Comparison of ENCODE assay signal across 11 cellular contexts in genomic region chr9:73039253-73039915, GRCh38.
A peak's percentile ranks its signal among the peaks of the same experiment; 100 is the strongest.
DNase-seq lines count a peak whose midpoint lies in the region; ATAC-seq and TF ChIP-seq lines count a peak whose summit lies in the region.
"Had no signal": no experiment of that assay in that cellular context is flagged by ENCODE, and none has a peak within 500 bp of the region (broad histone marks: within the 10 kb centered on the region; RNA-seq: fewer than 3 reads in every experiment).

No MANE protein-coding gene starts in this region.

- H3K4me3 ChIP-seq in breast epithelium (no peak overlapping the region), right atrium auricular region (no peak overlapping the region)
- no peak overlapping the region for H3K4me3 ChIP-seq in CD8-positive, alpha-beta memory T cell (ENCODE audit: low read length)
- H3K4me3 ChIP-seq: cardiac muscle cell had no signal

- H3K9me3 Mint-ChIP-seq in activated T-cell treated with anti-CD3 and anti-CD28 coated beads, Interleukin-2, amount 50 U/mL, for 4 hours = no peaks in the 10 kb centered on the region
- no peaks in the 10 kb centered on the region for H3K9me3 Mint-ChIP-seq in CD8-positive, alpha-beta memory T cell

- TF ChIP-seq POLR2A in breast epithelium (IDR thresholded peaks at IDR 0.05) = no peak

- POLR2A ChIA-PET in CD8-positive, alpha-beta memory T cell (lab: Charles Lee) = no interaction called here

- H3K4me3 Mint-ChIP-seq in activated T-cell treated with anti-CD3 and anti-CD28 coated beads, Interleukin-2, amount 50 U/mL, for 4 hours = no peak overlapping the region
- H3K4me3 Mint-ChIP-seq in CD8-positive, alpha-beta memory T cell = no peak overlapping the region

- H3K27ac ChIP-seq in breast epithelium (peak overlapping the region; percentile 76 to 86), right atrium auricular region (peak overlapping the region; percentile 20 to 64)
- H3K27ac ChIP-seq in CD8-positive, alpha-beta memory T cell (ENCODE audit: low read depth, low read length) = no peak overlapping the region
- H3K27ac ChIP-seq: cardiac muscle cell had no signal

- H3K9me3 ChIP-seq in breast epithelium (no peaks in the 10 kb centered on the region), right atrium auricular region (no peaks in the 10 kb centered on the region)
- no peaks in the 10 kb centered on the region for H3K9me3 ChIP-seq in CD8-positive, alpha-beta memory T cell (ENCODE audit: low read length)

- no peak overlapping the region for H3K27ac Mint-ChIP-seq in CD8-positive, alpha-beta memory T cell

- no peaks in the 10 kb centered on the region for H3K36me3 Mint-ChIP-seq in activated T-cell treated with anti-CD3 and anti-CD28 coated beads, Interleukin-2, amount 50 U/mL, for 4 hours (ENCODE audit: insufficient read depth)
- H3K36me3 Mint-ChIP-seq in CD8-positive, alpha-beta memory T cell = no peaks in the 10 kb centered on the region

- H3K4me1 Mint-ChIP-seq in activated T-cell treated with anti-CD3 and anti-CD28 coated beads, Interleukin-2, amount 50 U/mL, for 4 hours (ENCODE audit: low read depth) = no peaks in the 10 kb centered on the region
- H3K4me1 Mint-ChIP-seq in CD8-positive, alpha-beta memory T cell = no peaks in the 10 kb centered on the region

- DNase-seq in AG08396 (ENCODE audit: low spot score) (peak; percentile 24), breast epithelium (ENCODE audit: low spot score in 2 of 2) (peak in 1 of 2 donors; percentile 57), right atrium auricular region (ENCODE audit: low spot score) (no peak), renal cortical epithelial cell (ENCODE audit: low read depth) (peak; percentile 79), left lobe of liver (ENCODE audit: low spot score) (no peak), SKM-1 (lab: John Stamatoyannopoulos, UW; ENCODE audit: unreplicated experiment) (no peak)
- DNase-seq in activated T-cell treated with anti-CD3 and anti-CD28 coated beads, Interleukin-2, amount 50 U/mL, for 4 hours = no peak
- no peak for DNase-seq in CD8-positive, alpha-beta memory T cell
- DNase-seq: GF-D8, NCI-H1092 treated with DMSO at 0.1 percent for 48 hours had no signal

- TF ChIP-seq CTCF in breast epithelium (IDR thresholded peaks at IDR 0.05) = no peak
- no peak for TF ChIP-seq CTCF in right atrium auricular region (IDR thresholded peaks at IDR 0.05)

- peaks cover 23% of the 10 kb centered on the region for H3K27me3 Mint-ChIP-seq in activated T-cell treated with anti-CD3 and anti-CD28 coated beads, Interleukin-2, amount 50 U/mL, for 4 hours (ENCODE audit: low read depth)
- H3K27me3 Mint-ChIP-seq in CD8-positive, alpha-beta memory T cell = peaks cover 1 to 52% of the 10 kb centered on the region in 2 donors

- intact Hi-C loops in breast epithelium (cut with DNase I; ENCODE audit: low total_unique reads) = no loop called here

- H3K4me1 ChIP-seq in breast epithelium = no peaks in the 10 kb centered on the region
- H3K4me1 ChIP-seq in right atrium auricular region = peaks cover 0 to 13% of the 10 kb centered on the region in 2 donors
- no peaks in the 10 kb centered on the region for H3K4me1 ChIP-seq in CD8-positive, alpha-beta memory T cell (ENCODE audit: insufficient read depth, low read length)

- CTCF ChIA-PET in CD8-positive, alpha-beta memory T cell (lab: Charles Lee) = interaction anchor here (0.6 to 1.7 kb wide), 2 partner anchors 17 to 958 kb away, joined by 3 to 4 read pairs; no protein-coding TSS in a partner anchor

- H3K27me3 ChIP-seq in breast epithelium = no peaks in the 10 kb centered on the region
- H3K27me3 ChIP-seq in right atrium auricular region = no peaks in the 10 kb centered on the region
- H3K27me3 ChIP-seq in CD8-positive, alpha-beta memory T cell (ENCODE audit: insufficient read depth, low read length, poor library complexity, severe bottlenecking) = no peaks in the 10 kb centered on the region
- H3K27me3 ChIP-seq: cardiac muscle cell had no signal

- no peak for ATAC-seq in left lobe of liver
- ATAC-seq in activated T-cell treated with anti-CD3 and anti-CD28 coated beads, Interleukin-2, amount 50 U/mL, for 4 hours = no peak

- H3K36me3 ChIP-seq in breast epithelium (no peaks in the 10 kb centered on the region), right atrium auricular region (no peaks in the 10 kb centered on the region)
- H3K36me3 ChIP-seq in CD8-positive, alpha-beta memory T cell (ENCODE audit: insufficient read depth, low read length) = no peaks in the 10 kb centered on the region
- H3K36me3 ChIP-seq: cardiac muscle cell had no signal

Comparison
In these comparisons a context has a peak if more than half of its experiments do, and no peak if none do; other contexts are left out.
1. DNase-seq: peak in AG08396 (single experiment) and renal cortical epithelial cell (single experiment); none in right atrium auricular region (single experiment), left lobe of liver (single experiment), activated T-cell treated with anti-CD3 and anti-CD28 coated beads, Interleukin-2, amount 50 U/mL, for 4 hours (single experiment), SKM-1 (single experiment) and CD8-positive, alpha-beta memory T cell (0 of 5).